Comparison of ENCODE assay signal across 24 cellular contexts in genomic region chr4:54742636-54743399, GRCh38.
DNase-seq lines count a peak whose midpoint lies in the region; ATAC-seq and TF ChIP-seq lines count a peak whose summit lies in the region.
"Had no signal": no experiment of that assay in that cellular context is flagged by ENCODE, and none has a peak within 500 bp of the region (broad histone marks: within the 10 kb centered on the region; RNA-seq: fewer than 3 reads in every experiment).

No MANE protein-coding gene starts in this region.

- H3K4me3 ChIP-seq in left ventricle myocardium inferior (no peak overlapping the region), aorta (ENCODE audit: low read length in 2 of 2) (no peak overlapping the region)
- H3K4me3 ChIP-seq: A549 had no signal

- no peaks in the 10 kb centered on the region for H3K27me3 ChIP-seq in left ventricle myocardium inferior (ENCODE audit: low read depth)
- H3K27me3 ChIP-seq in aorta (ENCODE audit: control insufficient read depth in 1 of 2, insufficient read depth in 2 of 2, low read length in 1 of 2), result no peaks in the 10 kb centered on the region

- H3K36me3 ChIP-seq in left ventricle myocardium inferior (no peaks in the 10 kb centered on the region), aorta (ENCODE audit: control insufficient read depth in 1 of 2, insufficient read depth in 2 of 2, low read length in 1 of 2) (peaks cover 0 to 4% of the 10 kb centered on the region in 2 donors)

- H3K9me3 ChIP-seq in left ventricle myocardium inferior (replicated peaks) (peaks cover 24% of the 10 kb centered on the region), aorta (ENCODE audit: control insufficient read depth, low read length) (no peaks in the 10 kb centered on the region)
- H3K9me3 ChIP-seq: A549 had no signal

- no peaks in the 10 kb centered on the region for H3K4me1 ChIP-seq in left ventricle myocardium inferior
- no peaks in the 10 kb centered on the region for H3K4me1 ChIP-seq in aorta (ENCODE audit: control insufficient read depth in 1 of 2, insufficient read depth in 2 of 2, low read length in 2 of 2)
- H3K4me1 ChIP-seq: A549 had no signal

- H3K27ac ChIP-seq in left ventricle myocardium inferior (replicated peaks) (no peak overlapping the region), aorta (ENCODE audit: low read depth in 1 of 2, low read length in 2 of 2) (no peak overlapping the region)
- H3K27ac ChIP-seq: A549 had no signal

- intact Hi-C loops in left ventricle myocardium superior (cut with micrococcal nuclease) (no loop called here), left ventricle myocardium inferior (cut with micrococcal nuclease) (no loop called here), aorta (cut with DNase I) (no loop called here)

- ATAC-seq in left ventricle myocardium superior (peak; percentile 47), aorta (ENCODE audit: low FRiP score) (peak; percentile 37), HG03469 (IDR thresholded peaks at IDR 0.05; ENCODE audit: unreplicated experiment) (no peak)
- ATAC-seq: A549; SK-N-SH treated with all-trans-retinoic acid at 6 μM for 48 hours; stimulated activated naive B cell treated with anti-CD40 and anti-IgM and Interleukin-4, amounts not matched to agents 10 μg/mL and 1 μg/mL and 100 μg/mL, for 72 hours had no signal

- DNase-seq in left ventricle myocardium superior (no peak), left ventricle myocardium inferior (no peak), NOMO-1 treated with dmso at 0.1 percent for 144 hours (lab: John Stamatoyannopoulos, UW; ENCODE audit: unreplicated experiment) (peak; percentile 51), iPS DF 19.7 (ENCODE audit: low read depth, low spot score) (peak; percentile 2), aorta (no peak), NCI-H774 (lab: John Stamatoyannopoulos, UW) (no peak)
- no peak for DNase-seq in stimulated activated CD4-positive, alpha-beta T cell treated with anti-CD3 and anti-CD28 coated beads, Interleukin-4, amount 100 ng/mL, for 1 hour
- DNase-seq: activated CD4-positive, alpha-beta T cell treated with anti-CD3 and anti-CD28 coated beads, Interleukin-2, amount 50 U/mL, for 48 hours; activated CD8-positive, alpha-beta memory T cell treated with anti-CD3 and anti-CD28 coated beads, Interleukin-2, amount 50 U/mL, for 48 hours; activated naive CD8-positive, alpha-beta T cell treated with anti-CD3 and anti-CD28 coated beads for 36 hours; caudate nucleus; dermis blood vessel endothelial cell; DMS79 treated with DMSO at 0.1 percent for 48 hours; Karpas-422; kidney; NCI-H1105 treated with DMSO at 0.1 percent for 48 hours; NCI-H2029; NCI-H226; NCI-H748 treated with DMSO at 0.1 percent for 48 hours; stimulated activated CD4-positive, alpha-beta T cell treated with anti-CD3 and anti-CD28 coated beads, Interleukin-2, amount 100 ng/mL, for 48 hours; stimulated activated naive B cell treated with anti-CD40 and anti-IgM and Interleukin-4, amounts not matched to agents 10 μg/mL and 1 μg/mL and 100 μg/mL, for 72 hours had no signal

- TF ChIP-seq CTCF in left ventricle myocardium inferior (IDR thresholded peaks at IDR 0.05; ENCODE audit: borderline replicate concordance), result no peak

- 89 to 92% methylated on average over 9 of the region's 9 CpGs for WGBS in aorta, 2 donors

Comparison
In these comparisons a context has a peak if more than half of its experiments do, and no peak if none do; other contexts are left out.
1. DNase-seq: peak in NOMO-1 treated with dmso at 0.1 percent for 144 hours (single experiment) and iPS DF 19.7 (single experiment); none in left ventricle myocardium superior (single experiment), left ventricle myocardium inferior (single experiment), aorta (0 of 2), NCI-H774 (single experiment) and stimulated activated CD4-positive, alpha-beta T cell treated with anti-CD3 and anti-CD28 coated beads, Interleukin-4, amount 100 ng/mL, for 1 hour (single experiment).